26 cellular contexts compared by ENCODE assay signal in genomic region chr4:3407171-3407771, GRCh38. TPM values are rescaled to one million over a fixed set of nuclear protein-coding genes. Genes with fewer than 3 reads are reported as not detected.
DNase-seq lines count a peak whose midpoint lies in the region; ATAC-seq, FAIRE-seq and TF ChIP-seq lines count a peak whose summit lies in the region.
"Had no signal": no experiment of that assay in that cellular context is flagged by ENCODE, and none has a peak within 500 bp of the region (broad histone marks: within the 10 kb centered on the region; RNA-seq: fewer than 3 reads in every experiment).

No MANE protein-coding gene starts in this region.

- ATAC-seq in RWPE2 (ENCODE audit: low read depth) (no peak), GM21619 (IDR thresholded peaks at IDR 0.05; ENCODE audit: unreplicated experiment) (no peak), pancreas (no peak)
- ATAC-seq: stimulated activated naive CD8-positive, alpha-beta T cell treated with anti-CD3 and anti-CD28 coated beads, Interleukin-15, Interleukin-2, amounts not matched to agents 100 U/mL and 50 U/mL, for 24 hours had no signal

- DNase-seq in RWPE2 (ENCODE audit: low spot score) (peak; percentile 34), kidney (peak; percentile 55), osteoblast (ENCODE audit: insufficient read length, low spot score, missing footprints) (peak; percentile 43), GM12892 (ENCODE audit: insufficient read length) (no peak), SK-N-SH (no peak), pancreas (no peak)
- DNase-seq: activated CD4-positive, alpha-beta T cell treated with anti-CD3 and anti-CD28 coated beads, Interleukin-2, amount 10 ng/mL, durations not matched to agents 7 days and 5 days; Calu3; DND-41; effector CD4-positive, alpha-beta T cell; foreskin keratinocyte; NCI-H1694; NCI-H524 treated with DMSO at 0.1 percent for 48 hours; stimulated activated CD4-positive, alpha-beta T cell treated with anti-CD3 and anti-CD28 coated beads, Interleukin-15, amount 100 ng/mL, for 24 hours; stimulated activated naive CD8-positive, alpha-beta T cell treated with anti-CD3 and anti-CD28 coated beads, Interleukin-15, Interleukin-2, amounts not matched to agents 100 U/mL and 50 U/mL, for 24 hours; thyroid gland had no signal

- TF ChIP-seq POLR2A in GM12892 (IDR thresholded peaks at IDR 0.05; ENCODE audit: low read depth, low read length), result no peak

- TF ChIP-seq CTCF in RWPE2 (IDR thresholded peaks at IDR 0.05; ENCODE audit: poor library complexity, severe bottlenecking), result no peak
- TF ChIP-seq CTCF in kidney (IDR thresholded peaks at IDR 0.05; ENCODE audit: borderline replicate concordance, extremely low read depth, insufficient read depth), result no peak
- no peak for TF ChIP-seq CTCF in osteoblast (IDR thresholded peaks at IDR 0.05; ENCODE audit: extremely low read depth, low read depth, low read length)
- TF ChIP-seq CTCF in SK-N-SH (IDR thresholded peaks at IDR 0.05), result no peak
- no peak for TF ChIP-seq CTCF in pancreas (IDR thresholded peaks at IDR 0.05)

- H2AFZ ChIP-seq in osteoblast (ENCODE audit: low read length) (no peak overlapping the region), SK-N-SH (ENCODE audit: low read depth) (no peak overlapping the region)
- H2AFZ ChIP-seq: hepatocyte had no signal

- POLR2A ChIA-PET in SK-N-SH (lab: Yijun Ruan, JAX), result no interaction called here

- H4K20me1 ChIP-seq in BLaER1 (peaks cover 95% of the 10 kb centered on the region), osteoblast (ENCODE audit: insufficient read depth, low read length) (peaks cover 9% of the 10 kb centered on the region), SK-N-SH (ENCODE audit: insufficient read depth) (peaks cover 5% of the 10 kb centered on the region; the same call in 1 of the 2 replicates)

- H3F3A ChIP-seq in SK-N-SH (replicated peaks; ENCODE audit: insufficient read depth), result peaks cover 3% of the 10 kb centered on the region

- H3K9me2 ChIP-seq in SK-N-SH, result no peaks in the 10 kb centered on the region

- peaks cover 82% of the 10 kb centered on the region for H3K4me1 ChIP-seq in BLaER1
- H3K4me1 ChIP-seq in RWPE2 (ENCODE audit: insufficient read depth, poor library complexity, severe bottlenecking), result no peaks in the 10 kb centered on the region
- H3K4me1 ChIP-seq in kidney (ENCODE audit: control insufficient read depth in 1 of 2, insufficient read depth in 1 of 2, low read depth in 1 of 2, low read length in 2 of 2), result no peaks in the 10 kb centered on the region
- peaks cover 12% of the 10 kb centered on the region for H3K4me1 ChIP-seq in osteoblast (ENCODE audit: insufficient read depth, low read length)
- peaks cover 3 to 12% of the 10 kb centered on the region in 2 experiments; a peak in 2 of 4 replicates for H3K4me1 ChIP-seq in SK-N-SH (ENCODE audit: control insufficient read depth in 1 of 2, insufficient read depth in 2 of 2, low read depth in 1 of 2, low read length in 1 of 2)
- no peaks in the 10 kb centered on the region for H3K4me1 ChIP-seq in pancreas
- H3K4me1 ChIP-seq: foreskin keratinocyte, Peyer's patch, thyroid gland had no signal

- intact Hi-C loops in kidney (cut with DNase I), result no loop called here
- intact Hi-C loops in pancreas (cut with DNase I), result no loop called here

- FAIRE-seq in kidney (lab: Jason Lieb, UNC), result no peak
- FAIRE-seq in GM12892 (lab: Jason Lieb, UNC), result no peak
- no peak for FAIRE-seq in pancreas (lab: Jason Lieb, UNC)

- H3K9ac ChIP-seq in BLaER1, result no peak overlapping the region
- no peak overlapping the region for H3K9ac ChIP-seq in kidney (ENCODE audit: low read length in 2 of 2)
- no peak overlapping the region for H3K9ac ChIP-seq in SK-N-SH

- no peak overlapping the region for H3K27ac ChIP-seq in BLaER1
- no peak overlapping the region for H3K27ac ChIP-seq in RWPE2 (ENCODE audit: poor library complexity, severe bottlenecking)
- no peak overlapping the region for H3K27ac ChIP-seq in kidney (ENCODE audit: low read depth in 2 of 2, low read length in 2 of 2)
- no peak overlapping the region for H3K27ac ChIP-seq in osteoblast (ENCODE audit: low read depth, low read length)
- H3K27ac ChIP-seq in SK-N-SH (ENCODE audit: low read depth in 2 of 2, low read length in 1 of 2), result no peak overlapping the region
- no peak overlapping the region for H3K27ac ChIP-seq in pancreas
- H3K27ac ChIP-seq: C4-2B, foreskin keratinocyte, hepatocyte, Peyer's patch, right atrium auricular region, SJSA1, thyroid gland had no signal

- CTCF ChIA-PET in SK-N-SH (lab: Yijun Ruan, JAX), result no interaction called here

- H3K4me3 ChIP-seq in BLaER1 (no peak overlapping the region), RWPE2 (ENCODE audit: severe bottlenecking) (no peak overlapping the region), kidney (ENCODE audit: low read length in 2 of 2) (no peak overlapping the region), osteoblast (ENCODE audit: insufficient read depth, low read length) (no peak overlapping the region), SK-N-SH (ENCODE audit: low read depth in 2 of 2, low read length in 1 of 2) (no peak overlapping the region), pancreas (no peak overlapping the region)
- H3K4me3 ChIP-seq: hepatocyte, Peyer's patch, right atrium auricular region, SJSA1, thyroid gland had no signal

- WGBS in SK-N-SH (ENCODE audit: low lambda C conversion rate), result 92% methylated on average over 26 of the region's 30 CpGs
- 90 to 91% methylated on average over 30 of the region's 30 CpGs for WGBS in pancreas, 2 donors

- H3K36me3 ChIP-seq in BLaER1 (peaks cover 50% of the 10 kb centered on the region), RWPE2 (ENCODE audit: low read depth) (no peaks in the 10 kb centered on the region), kidney (ENCODE audit: control insufficient read depth in 1 of 2, insufficient read depth in 2 of 2, low read length in 2 of 2) (no peaks in the 10 kb centered on the region), osteoblast (ENCODE audit: insufficient read depth, low read length) (no peaks in the 10 kb centered on the region), SK-N-SH (replicated peaks in 1 of 2; ENCODE audit: control insufficient read depth in 1 of 2, insufficient read depth in 2 of 2, low read length in 1 of 2) (peaks cover 0 to 6% of the 10 kb centered on the region in 2 experiments), pancreas (no peaks in the 10 kb centered on the region)
- H3K36me3 ChIP-seq: Peyer's patch, right atrium auricular region, thyroid gland had no signal

- H3K27me3 ChIP-seq in BLaER1, result no peaks in the 10 kb centered on the region
- H3K27me3 ChIP-seq in RWPE2 (ENCODE audit: insufficient read depth, poor library complexity, severe bottlenecking), result no peaks in the 10 kb centered on the region
- H3K27me3 ChIP-seq in osteoblast (ENCODE audit: insufficient read depth, low read length), result no peaks in the 10 kb centered on the region
- H3K27me3 ChIP-seq in SK-N-SH (ENCODE audit: insufficient read depth), result no peaks in the 10 kb centered on the region
- H3K27me3 ChIP-seq in pancreas, result no peaks in the 10 kb centered on the region
- H3K27me3 ChIP-seq: foreskin keratinocyte, hepatocyte, Peyer's patch, right atrium auricular region, SJSA1, thyroid gland had no signal

- no peak for TF ChIP-seq EP300 in SK-N-SH (IDR thresholded peaks at IDR 0.05; ENCODE audit: borderline replicate concordance in 1 of 2, low read depth in 1 of 2, low read length in 1 of 2)

- no peak for TF ChIP-seq RAD21 in SK-N-SH (IDR thresholded peaks at IDR 0.05; ENCODE audit: low read length)

- H3K4me2 ChIP-seq in BLaER1, result peak overlapping the region; percentile 97; the same call in 1 of the 2 replicates
- no peak overlapping the region for H3K4me2 ChIP-seq in osteoblast (ENCODE audit: insufficient read depth, low read length)
- no peak overlapping the region for H3K4me2 ChIP-seq in SK-N-SH
- H3K4me2 ChIP-seq: hepatocyte had no signal

- H3K79me2 ChIP-seq in osteoblast (ENCODE audit: insufficient read depth, low read length), result no peaks in the 10 kb centered on the region
- H3K79me2 ChIP-seq in SK-N-SH (ENCODE audit: insufficient read depth), result 0 out of 2 replicates have a peak, but pooled peaks cover 3% of the 10 kb centered on the region
- H3K79me2 ChIP-seq: hepatocyte had no signal

- H3K9me3 ChIP-seq in BLaER1 (peaks cover 19% of the 10 kb centered on the region), RWPE2 (ENCODE audit: severe bottlenecking) (peaks cover 5% of the 10 kb centered on the region), kidney (ENCODE audit: control insufficient read depth in 1 of 2, low read length in 2 of 2) (no peaks in the 10 kb centered on the region), osteoblast (ENCODE audit: low read depth, low read length) (peaks cover 7% of the 10 kb centered on the region), SK-N-SH (no peaks in the 10 kb centered on the region), pancreas (no peaks in the 10 kb centered on the region)
- H3K9me3 ChIP-seq: Peyer's patch, right atrium auricular region, SJSA1, thyroid gland had no signal

TF ChIP-seq in SK-N-SH, 30 proteins besides CTCF, POLR2A, EP300 and RAD21 (continues in another document):
- TF ChIP-seq EZH2phosphoT487 (IDR thresholded peaks at IDR 0.05; ENCODE audit: borderline replicate concordance, low read depth), result no peak
- no peak for TF ChIP-seq GABPA (IDR thresholded peaks at IDR 0.05; ENCODE audit: low read depth)
- no peak for TF ChIP-seq USF2 (IDR thresholded peaks at IDR 0.05; ENCODE audit: borderline replicate concordance, low read depth, low read length)
- no peak for TF ChIP-seq TAF1 (IDR thresholded peaks at IDR 0.05; ENCODE audit: borderline replicate concordance, low read depth, low read length)

RNA-seq across cellular contexts. Expression of gene HGFAC, which starts 34.5 kb away (rescaled TPM):
- total RNA-seq in kidney, result 1.6 TPM
- 0.86 TPM for polyA plus RNA-seq in kidney (ENCODE audit: insufficient read depth, low read depth, low replicate concordance)
- total RNA-seq in osteoblast, result not detected in 2 replicates
- polyA plus RNA-seq in GM12892 (2012; ENCODE audit: missing spikeins), result not detected
- polyA plus RNA-seq in SK-N-SH (2012; rRNA removed), result 0.37 and 0.43 TPM in 2 replicates
- 0.03 and 0.04 TPM in 2 replicates for polyA plus RNA-seq in SK-N-SH (2012; cell fraction: cytosol; rRNA removed)
- 4.3 and 4.4 TPM in 2 replicates for polyA plus RNA-seq in SK-N-SH (2012; cell fraction: nucleus; rRNA removed)
- total RNA-seq in pancreas, result under 1 TPM in 3 of 6 donors, not detected in 3; 0.09 to 0.47 (median 0.13) TPM
- 1 to 10 TPM; 1.2 to 2.2 TPM for polyA plus RNA-seq in pancreas
- total RNA-seq: activated T-helper 1 cell treated with anti-CD3 and anti-CD28 coated beads, Interleukin-12 subunit alpha, Interleukin-12 subunit beta, Interleukin-2, Interleukin-4 antibody, amounts not matched to agents 30 ng/mL and 10 ng/mL and 1 ng/mL, durations not matched to agents 14 hours and 24 hours and 36 hours; Calu3; foreskin keratinocyte; Peyer's patch; right atrium auricular region; T-helper 1 cell treated with Interleukin-12 subunit alpha and Interleukin-12 subunit beta and Interleukin-4 antibody, amounts not matched to agents 30 ng/mL and 1 ng/mL, for 36 hours had no signal
- polyA plus RNA-seq: foreskin keratinocyte had no signal

RNA-seq across cellular contexts. Expression of gene DOK7, which starts 55.8 kb away (rescaled TPM):
- total RNA-seq in kidney (7.0 TPM), osteoblast (not detected in 2 replicates), pancreas (1 to 10 TPM; 2.5 to 8.0 (median 4.2) TPM)
- polyA plus RNA-seq in kidney (ENCODE audit: insufficient read depth, low read depth, low replicate concordance) (1.2 TPM), SK-N-SH (2012; rRNA removed) (0.05 TPM in 1 of 2 replicates, not detected in the other), pancreas (1 to 10 TPM; 2.8 to 5.8 TPM)
- not detected for polyA plus RNA-seq in GM12892 (2012; ENCODE audit: missing spikeins)
- 0.01 TPM in 2 replicates for polyA plus RNA-seq in SK-N-SH (2012; cell fraction: cytosol; rRNA removed)
- polyA plus RNA-seq in SK-N-SH (2012; cell fraction: nucleus; rRNA removed), result 0.02 and 0.08 TPM in 2 replicates
- total RNA-seq: activated CD4-positive, alpha-beta T cell treated with anti-CD3 and anti-CD28 coated beads, Interleukin-2, amount 10 ng/mL, durations not matched to agents 7 days and 5 days; activated T-helper 1 cell treated with anti-CD3 and anti-CD28 coated beads, Interleukin-12 subunit alpha, Interleukin-12 subunit beta, Interleukin-2, Interleukin-4 antibody, amounts not matched to agents 30 ng/mL and 10 ng/mL and 1 ng/mL, durations not matched to agents 14 hours and 24 hours and 36 hours; lung microvascular endothelial cell; T-helper 1 cell treated with Interleukin-12 subunit alpha and Interleukin-12 subunit beta and Interleukin-4 antibody, amounts not matched to agents 30 ng/mL and 1 ng/mL, for 36 hours had no signal

Comparison
In these comparisons a context has a peak if more than half of its experiments do, and no peak if none do; other contexts are left out.
1. DNase-seq: peak in RWPE2 (single experiment), kidney (single experiment) and osteoblast (single experiment); none in GM12892 (single experiment), SK-N-SH (single experiment) and pancreas (0 of 6).